ENCODE assay signal across 17 cellular contexts in genomic region chr10:113169111-113169510, GRCh38.
DNase-seq lines count a peak whose midpoint lies in the region; ATAC-seq, FAIRE-seq and TF ChIP-seq lines count a peak whose summit lies in the region.
"Had no signal": no experiment of that assay in that cellular context is flagged by ENCODE, and none has a peak within 500 bp of the region (broad histone marks: within the 10 kb centered on the region; RNA-seq: fewer than 3 reads in every experiment).

No MANE protein-coding gene starts in this region.

- TF ChIP-seq CTCF in bronchial epithelial cell (IDR thresholded peaks at IDR 0.05; ENCODE audit: insufficient read depth, low read length, severe bottlenecking), result no peak
- TF ChIP-seq CTCF in neural progenitor cell (IDR thresholded peaks at IDR 0.05), result no peak

- peak overlapping the region; percentile 46 for H3K4me2 ChIP-seq in neural progenitor cell

- H3K9ac ChIP-seq in neural progenitor cell, result no peak overlapping the region

- in situ Hi-C loops in HAP-1 (cut with MboI; ENCODE audit: low sequenced_read_pairs), result no loop called here

- peaks cover 46% of the 10 kb centered on the region for H3F3A ChIP-seq in neural progenitor cell (ENCODE audit: low read depth)

- H3K9me3 Mint-ChIP-seq in stimulated activated naive CD8-positive, alpha-beta T cell treated with anti-CD3 and anti-CD28 coated beads, Interleukin-15, amount 100 ng/mL, for 72 hours, result no peaks in the 10 kb centered on the region
- H3K9me3 Mint-ChIP-seq in neural progenitor cell, result no peaks in the 10 kb centered on the region

- H3K27me3 Mint-ChIP-seq in stimulated activated naive CD8-positive, alpha-beta T cell treated with anti-CD3 and anti-CD28 coated beads, Interleukin-15, amount 100 ng/mL, for 72 hours, result peaks cover 7% of the 10 kb centered on the region
- no peaks in the 10 kb centered on the region for H3K27me3 Mint-ChIP-seq in neural progenitor cell (ENCODE audit: insufficient read depth, low read depth)

- H3K4me3 Mint-ChIP-seq in stimulated activated naive CD8-positive, alpha-beta T cell treated with anti-CD3 and anti-CD28 coated beads, Interleukin-15, amount 100 ng/mL, for 72 hours, result no peak overlapping the region
- H3K4me3 Mint-ChIP-seq in neural progenitor cell, result no peak overlapping the region

- no peaks in the 10 kb centered on the region for H3K79me2 ChIP-seq in neural progenitor cell (ENCODE audit: low read depth)

- H3K9me3 ChIP-seq in neural progenitor cell (ENCODE audit: low read depth), result no peaks in the 10 kb centered on the region
- no peaks in the 10 kb centered on the region for H3K9me3 ChIP-seq in HAP-1

- H3K4me1 ChIP-seq in neural progenitor cell, result peaks cover 44% of the 10 kb centered on the region
- H3K4me1 ChIP-seq in HAP-1, result no peaks in the 10 kb centered on the region; the same call in 1 of the 2 replicates

- DNase-seq in stimulated activated naive CD8-positive, alpha-beta T cell treated with anti-CD3 and anti-CD28 coated beads, Interleukin-15, amount 100 ng/mL, for 72 hours, result no peak
- DNase-seq in stimulated activated naive CD8-positive, alpha-beta T cell treated with anti-CD3 and anti-CD28 coated beads, Interleukin-15, Interleukin-2, amounts not matched to agents 100 U/mL and 50 U/mL, for 24 hours, result no peak
- no peak for DNase-seq in bronchial epithelial cell (ENCODE audit: low read depth)
- peak; percentile 62 for DNase-seq in neural progenitor cell (ENCODE audit: low spot score)
- DNase-seq in middle frontal gyrus (ENCODE audit: extremely low spot score, low spot score), result no peak
- DNase-seq in HAP-1 (ENCODE audit: low spot score in 2 of 2), result no peak
- DNase-seq: DMS79; GDM1; GOT3; NCI-H1436 treated with DMSO at 0.1 percent for 48 hours; NCI-H2107; NCI-H226; NCI-H69; NK-92 treated with Interleukin-12 subunit alpha and Interleukin-12 subunit beta, amount 100 ng/mL, for 24 hours had no signal

- H3K4me1 Mint-ChIP-seq in stimulated activated naive CD8-positive, alpha-beta T cell treated with anti-CD3 and anti-CD28 coated beads, Interleukin-15, amount 100 ng/mL, for 72 hours, result peaks cover 18% of the 10 kb centered on the region
- peaks cover 30% of the 10 kb centered on the region for H3K4me1 Mint-ChIP-seq in neural progenitor cell

- H4K20me1 ChIP-seq in neural progenitor cell (ENCODE audit: low read depth), result peaks cover 11% of the 10 kb centered on the region

- peak overlapping the region; percentile 57 to 85 for H3K27ac Mint-ChIP-seq in stimulated activated naive CD8-positive, alpha-beta T cell treated with anti-CD3 and anti-CD28 coated beads, Interleukin-15, amount 100 ng/mL, for 72 hours
- H3K27ac Mint-ChIP-seq in neural progenitor cell, result peak overlapping the region; percentile 78

- no peaks in the 10 kb centered on the region for H3K27me3 ChIP-seq in bronchial epithelial cell (ENCODE audit: control insufficient read depth, insufficient read depth, low read length)
- no peaks in the 10 kb centered on the region for H3K27me3 ChIP-seq in neural progenitor cell
- H3K27me3 ChIP-seq in HAP-1 (ENCODE audit: low read depth), result no peaks in the 10 kb centered on the region

- peaks cover 15% of the 10 kb centered on the region for H3K36me3 Mint-ChIP-seq in neural progenitor cell

- no peak for ATAC-seq in stimulated activated naive CD8-positive, alpha-beta T cell treated with anti-CD3 and anti-CD28 coated beads, Interleukin-15, amount 100 ng/mL, for 72 hours
- no peak for ATAC-seq in stimulated activated naive CD8-positive, alpha-beta T cell treated with anti-CD3 and anti-CD28 coated beads, Interleukin-15, Interleukin-2, amounts not matched to agents 100 U/mL and 50 U/mL, for 24 hours
- no peak for ATAC-seq in GM18907 (IDR thresholded peaks at IDR 0.05; ENCODE audit: unreplicated experiment)
- no peak for ATAC-seq in GM18858 (IDR thresholded peaks at IDR 0.05; ENCODE audit: unreplicated experiment)

- peak overlapping the region; percentile 6 for H3K27ac ChIP-seq in neural progenitor cell

- no peak overlapping the region for H3K4me3 ChIP-seq in bronchial epithelial cell (ENCODE audit: low read depth, low read length)
- no peak overlapping the region for H3K4me3 ChIP-seq in neural progenitor cell
- H3K4me3 ChIP-seq in HAP-1, result no peak overlapping the region

- H2AFZ ChIP-seq in neural progenitor cell (replicated peaks), result no peak overlapping the region

- peak; percentile 68 for FAIRE-seq in bronchial epithelial cell (lab: Jason Lieb, UNC)
- FAIRE-seq: GM12892 had no signal

- H3K36me3 ChIP-seq in bronchial epithelial cell (ENCODE audit: control insufficient read depth, insufficient read depth, low read length) (no peaks in the 10 kb centered on the region), neural progenitor cell (no peaks in the 10 kb centered on the region), HAP-1 (replicated peaks) (peaks cover 5% of the 10 kb centered on the region; the same call in 1 of the 2 replicates)
